Comparison of ENCODE assay signal across 13 cellular contexts in genomic region chr1:55823521-55824296, GRCh38.
DNase-seq lines count a peak whose midpoint lies in the region; ATAC-seq and TF ChIP-seq lines count a peak whose summit lies in the region.
"Had no signal": no experiment of that assay in that cellular context is flagged by ENCODE, and none has a peak within 500 bp of the region (broad histone marks: within the 10 kb centered on the region; RNA-seq: fewer than 3 reads in every experiment).

No MANE protein-coding gene starts in this region.

- peaks cover 22% of the 10 kb centered on the region for H3K4me1 Mint-ChIP-seq in Caco-2 (ENCODE audit: low read depth, unreplicated experiment)

- POLR2A ChIA-PET in Caco-2 (lab: Charles Lee), result no interaction called here
- POLR2A ChIA-PET in PC-9 (lab: Charles Lee; ENCODE audit: unreplicated experiment), result no interaction called here

- H3K79me2 ChIP-seq in osteoblast (ENCODE audit: insufficient read depth, low read length) (no peaks in the 10 kb centered on the region), PC-9 (ENCODE audit: low read depth) (no peaks in the 10 kb centered on the region)

- no peaks in the 10 kb centered on the region for H3F3A ChIP-seq in PC-9 (ENCODE audit: insufficient read depth, low read depth)

- peak overlapping the region; percentile 37 for H3K27ac Mint-ChIP-seq in Caco-2 (ENCODE audit: unreplicated experiment)

- no peak overlapping the region for H3K4me2 ChIP-seq in osteoblast (ENCODE audit: insufficient read depth, low read length)
- no peak overlapping the region for H3K4me2 ChIP-seq in PC-9

- H2AFZ ChIP-seq in osteoblast (ENCODE audit: low read length) (no peak overlapping the region), PC-9 (no peak overlapping the region)

- no peak overlapping the region for H3K27ac ChIP-seq in osteoblast (ENCODE audit: low read depth, low read length)
- no peak overlapping the region for H3K27ac ChIP-seq in PC-9

- DNase-seq in Caco-2 (no peak), NCI-H82 (lab: John Stamatoyannopoulos, UW) (peak; percentile 11), choroid plexus epithelial cell (ENCODE audit: low read depth) (peak; percentile 22), osteoblast (ENCODE audit: insufficient read length, low spot score, missing footprints) (peak; percentile 65), COR-L47 (lab: John Stamatoyannopoulos, UW) (no peak), PC-9 (no peak), mucosa of descending colon (no peak), iPS-NIHi7 (ENCODE audit: extremely low spot score) (no peak)
- DNase-seq: amygdala, islet precursor cell, NCI-H2081 treated with DMSO at 0.1 percent for 48 hours, NCI-H774, substantia nigra had no signal

- TF ChIP-seq CTCF in Caco-2 (IDR thresholded peaks at IDR 0.05; ENCODE audit: insufficient read depth in 1 of 2, low read depth in 1 of 2, low read length in 1 of 2, severe bottlenecking in 1 of 2, unreplicated experiment in 1 of 2) (no peak), choroid plexus epithelial cell (conservative IDR thresholded peaks at IDR 0.05; ENCODE audit: low read depth, low read length) (no peak), osteoblast (IDR thresholded peaks at IDR 0.05; ENCODE audit: extremely low read depth, low read depth, low read length) (no peak), PC-9 (conservative IDR thresholded peaks at IDR 0.05) (no peak), mucosa of descending colon (IDR thresholded peaks at IDR 0.05) (no peak)

- no peaks in the 10 kb centered on the region for H3K9me2 ChIP-seq in PC-9 (ENCODE audit: insufficient read depth)

- no TSS peak for BruUV-seq in Caco-2 (replicated peaks; lab: Mats Ljungman, UMichigan)
- BruUV-seq in PC-9 (replicated peaks; lab: Mats Ljungman, UMichigan), result no TSS peak

- H4K20me1 ChIP-seq in osteoblast (ENCODE audit: insufficient read depth, low read length) (no peaks in the 10 kb centered on the region), PC-9 (ENCODE audit: insufficient read depth) (no peaks in the 10 kb centered on the region)

- CTCF ChIA-PET in Caco-2 (lab: Charles Lee), result no interaction called here
- CTCF ChIA-PET in PC-9 (lab: Charles Lee), result interaction anchor here (0.6 kb wide), 1 partner anchor 761 kb away, joined by 3 read pairs; no protein-coding TSS in a partner anchor

- no peaks in the 10 kb centered on the region for H3K27me3 Mint-ChIP-seq in Caco-2 (ENCODE audit: insufficient read depth, unreplicated experiment)

- no peaks in the 10 kb centered on the region for H3K9me3 Mint-ChIP-seq in Caco-2 (ENCODE audit: unreplicated experiment)

- H3K9me3 ChIP-seq in Caco-2 (no peaks in the 10 kb centered on the region), osteoblast (ENCODE audit: low read depth, low read length) (no peaks in the 10 kb centered on the region), PC-9 (ENCODE audit: insufficient read depth, low read depth) (no peaks in the 10 kb centered on the region; the same call in 1 of the 2 replicates), mucosa of descending colon (no peaks in the 10 kb centered on the region)

- H3K4me3 ChIP-seq in Caco-2 (ENCODE audit: low read depth, low read length), result no peak overlapping the region
- H3K4me3 ChIP-seq in choroid plexus epithelial cell (ENCODE audit: low read depth, low read length), result no peak overlapping the region
- no peak overlapping the region for H3K4me3 ChIP-seq in osteoblast (ENCODE audit: insufficient read depth, low read length)
- H3K4me3 ChIP-seq in PC-9, result no peak overlapping the region
- H3K4me3 ChIP-seq in mucosa of descending colon, result no peak overlapping the region

- H3K27me3 ChIP-seq in Caco-2 (replicated peaks; ENCODE audit: control insufficient read depth, insufficient read depth, low read length) (no peaks in the 10 kb centered on the region), osteoblast (ENCODE audit: insufficient read depth, low read length) (no peaks in the 10 kb centered on the region), PC-9 (ENCODE audit: insufficient read depth, low read depth) (no peaks in the 10 kb centered on the region)

- H3K4me1 ChIP-seq in Caco-2 (peaks cover 29% of the 10 kb centered on the region), osteoblast (ENCODE audit: insufficient read depth, low read length) (peaks cover 14% of the 10 kb centered on the region), PC-9 (replicated peaks; ENCODE audit: insufficient read depth) (peaks cover 6% of the 10 kb centered on the region), mucosa of descending colon (ENCODE audit: low read depth) (no peaks in the 10 kb centered on the region)

- ATAC-seq in mucosa of descending colon, result no peak

- H3K36me3 ChIP-seq in Caco-2 (ENCODE audit: control insufficient read depth, insufficient read depth, low read length) (no peaks in the 10 kb centered on the region), osteoblast (ENCODE audit: insufficient read depth, low read length) (no peaks in the 10 kb centered on the region), PC-9 (ENCODE audit: low read depth) (no peaks in the 10 kb centered on the region), mucosa of descending colon (ENCODE audit: low read depth) (no peaks in the 10 kb centered on the region)

- H3K4me3 Mint-ChIP-seq in Caco-2 (ENCODE audit: unreplicated experiment), result no peak overlapping the region

- intact Hi-C loops in Caco-2 (cut with micrococcal nuclease; ENCODE audit: unreplicated experiment) (no loop called here), PC-9 (cut with micrococcal nuclease; ENCODE audit: unreplicated experiment) (no loop called here), mucosa of descending colon (cut with DNase I, micrococcal nuclease) (no loop called here)

- no peaks in the 10 kb centered on the region for H3K36me3 Mint-ChIP-seq in Caco-2 (ENCODE audit: insufficient read depth, unreplicated experiment)

Comparison
In these comparisons a context has a peak if more than half of its experiments do, and no peak if none do; other contexts are left out.
1. DNase-seq: peak in NCI-H82 (single experiment), choroid plexus epithelial cell (single experiment) and osteoblast (single experiment); none in Caco-2 (0 of 2), COR-L47 (single experiment), PC-9 (0 of 2), mucosa of descending colon (0 of 3) and iPS-NIHi7 (single experiment).